In genomic region chr5:132877938-132878337, GRCh38 we compare ENCODE assay signal across 13 cellular contexts. TPM values are rescaled to one million over a fixed set of nuclear protein-coding genes. Genes with fewer than 3 reads are reported as not detected.
DNase-seq lines count a peak whose midpoint lies in the region; ATAC-seq, FAIRE-seq and TF ChIP-seq lines count a peak whose summit lies in the region.
"Had no signal": no experiment of that assay in that cellular context is flagged by ENCODE, and none has a peak within 500 bp of the region (broad histone marks: within the 10 kb centered on the region; RNA-seq: fewer than 3 reads in every experiment).

No MANE protein-coding gene starts in this region.

- no peak overlapping the region for H3K14ac ChIP-seq in IMR-90 (replicated peaks; ENCODE audit: low read depth, low read length)

- no peak overlapping the region for H2BK120ac ChIP-seq in IMR-90 (ENCODE audit: low read depth, low read length)

- TF ChIP-seq CTCF in A673 (conservative IDR thresholded peaks at IDR 0.05; ENCODE audit: low read depth, low read length) (no peak), IMR-90 (conservative IDR thresholded peaks at IDR 0.05; ENCODE audit: low read depth, low read length) (no peak), astrocyte (IDR thresholded peaks at IDR 0.05; ENCODE audit: insufficient read depth, low read depth, low read length) (no peak)

- H2AK9ac ChIP-seq in IMR-90 (replicated peaks; ENCODE audit: low read depth, low read length, poor library complexity): no peak overlapping the region

- H4K91ac ChIP-seq in IMR-90 (ENCODE audit: insufficient read depth, low read depth, low read length): no peak overlapping the region

- TF ChIP-seq RAD21 in IMR-90 (IDR thresholded peaks at IDR 0.05; ENCODE audit: low read length): no peak

- TF ChIP-seq POLR2A in IMR-90 (IDR thresholded peaks at IDR 0.05; ENCODE audit: low read depth, low read length): no peak

- H3K56ac ChIP-seq in IMR-90 (ENCODE audit: extremely low read depth, insufficient read depth, low read length): no peak overlapping the region

- H3K9ac ChIP-seq in IMR-90 (ENCODE audit: low read depth, low read length): no peak overlapping the region
- no peak overlapping the region for H3K9ac ChIP-seq in astrocyte (ENCODE audit: low read length)
- H3K9ac ChIP-seq: parathyroid adenoma had no signal

- peaks cover 4 to 42% of the 10 kb centered on the region in 2 experiments for H3K79me1 ChIP-seq in IMR-90 (ENCODE audit: low read depth in 1 of 2, low read length in 2 of 2)

- peaks cover 26% of the 10 kb centered on the region for H3K4me1 Mint-ChIP-seq in astrocyte (ENCODE audit: low read depth, unreplicated experiment)
- H3K4me1 Mint-ChIP-seq: B cell had no signal

- H3K36me3 ChIP-seq in A673 (ENCODE audit: insufficient read depth, low read length, poor library complexity, severe bottlenecking) (peaks cover 40% of the 10 kb centered on the region), IMR-90 (ENCODE audit: control insufficient read depth, insufficient read depth, low read length) (peaks cover 31% of the 10 kb centered on the region), astrocyte (ENCODE audit: insufficient read depth, low read length) (peaks cover 55% of the 10 kb centered on the region)

- no peak overlapping the region for H2AK5ac ChIP-seq in IMR-90 (ENCODE audit: low read depth, low read length)

- no peaks in the 10 kb centered on the region for H3K9me3 Mint-ChIP-seq in astrocyte (ENCODE audit: unreplicated experiment)

- H3K27ac Mint-ChIP-seq in astrocyte (ENCODE audit: unreplicated experiment): peak overlapping the region; percentile 66
- H3K27ac Mint-ChIP-seq: B cell had no signal

- H3K27me3 ChIP-seq in A673 (replicated peaks; ENCODE audit: insufficient read depth, low read depth, low read length, poor library complexity): no peaks in the 10 kb centered on the region
- no peaks in the 10 kb centered on the region for H3K27me3 ChIP-seq in IMR-90 (ENCODE audit: control insufficient read depth, insufficient read depth, low read length)
- H3K27me3 ChIP-seq in astrocyte (ENCODE audit: insufficient read depth, low read length): no peaks in the 10 kb centered on the region

- H3K9me1 ChIP-seq in IMR-90 (ENCODE audit: insufficient read depth, low read length): peaks cover 14% of the 10 kb centered on the region; the same call in 1 of the 2 replicates

- no peak overlapping the region for H3K4me2 ChIP-seq in IMR-90 (ENCODE audit: low read depth, low read length)
- H3K4me2 ChIP-seq in astrocyte (ENCODE audit: low read length): no peak overlapping the region

- H3K4ac ChIP-seq in IMR-90 (ENCODE audit: low read depth, low read length): no peak overlapping the region

- FAIRE-seq in astrocyte (lab: Jason Lieb, UNC): no peak

- intact Hi-C loops in A673 (cut with micrococcal nuclease; ENCODE audit: unreplicated experiment) (no loop called here), IMR-90 (cut with micrococcal nuclease) (no loop called here)

- POLR2A ChIA-PET in A673 (lab: Charles Lee; ENCODE audit: low non-redundant PET): no interaction called here
- POLR2A ChIA-PET in IMR-90 (lab: Charles Lee; ENCODE audit: unreplicated experiment): no interaction called here

- peaks cover 10% of the 10 kb centered on the region for H4K20me1 ChIP-seq in IMR-90 (ENCODE audit: insufficient read depth, low read length)
- peaks cover 33% of the 10 kb centered on the region for H4K20me1 ChIP-seq in astrocyte (ENCODE audit: insufficient read depth, low read length)

- in situ Hi-C loops in IMR-90 (cut with MboI; ENCODE audit: low sequenced_read_pairs): no loop called here

- no TSS peak for BruUV-seq in A673 (replicated peaks; lab: Mats Ljungman, UMichigan)
- BruUV-seq in IMR-90 (replicated peaks; lab: Mats Ljungman, UMichigan): no TSS peak

- no peak overlapping the region for H3K18ac ChIP-seq in IMR-90 (ENCODE audit: low read depth, low read length)

- no peak overlapping the region for H3K23ac ChIP-seq in IMR-90 (ENCODE audit: low read depth, low read length)

- H2BK15ac ChIP-seq in IMR-90 (ENCODE audit: low read depth, low read length): no peak overlapping the region

- H3K4me3 Mint-ChIP-seq in astrocyte (ENCODE audit: unreplicated experiment): no peak overlapping the region
- H3K4me3 Mint-ChIP-seq: B cell had no signal

- H3K79me2 ChIP-seq in astrocyte (ENCODE audit: insufficient read depth, low read length): peaks cover 11% of the 10 kb centered on the region
- H3K79me2 ChIP-seq: parathyroid adenoma had no signal

- no peak overlapping the region for H2BK5ac ChIP-seq in IMR-90 (ENCODE audit: low read depth, low read length, poor library complexity, severe bottlenecking)

- DNase-seq in A673 (ENCODE audit: low spot score) (peak; percentile 31), IMR-90 (peak; percentile 82), astrocyte (ENCODE audit: low read depth) (peak; percentile 65), left lobe of liver (ENCODE audit: low spot score) (no peak), ecto neural progenitor cell (ENCODE audit: low spot score) (no peak)
- no peak for DNase-seq in activated CD4-positive, CD25-positive, alpha-beta regulatory T cell treated with anti-CD3 and anti-CD28 coated beads, Interleukin-2, amount 50 U/mL, for 72 hours
- DNase-seq: NCI-H1930, SW 1271 had no signal

- H4K8ac ChIP-seq in IMR-90 (ENCODE audit: low read depth in 2 of 2, low read length in 2 of 2): no peak overlapping the region

- ATAC-seq in IMR-90 (ENCODE audit: low read depth): peak; percentile 82
- ATAC-seq in left lobe of liver: peak; percentile 27
- ATAC-seq in GM19463 (IDR thresholded peaks at IDR 0.05; ENCODE audit: unreplicated experiment): no peak
- ATAC-seq in HG02852 (IDR thresholded peaks at IDR 0.05; ENCODE audit: unreplicated experiment): no peak

- CTCF ChIA-PET in A673 (lab: Charles Lee) (no interaction called here), IMR-90 (lab: Yijun Ruan, JAX) (interaction anchor here (0.5 to 1.6 kb wide), 4 partner anchors 38 to 64 kb away, joined by 3 to 5 read pairs (median 3); no protein-coding TSS in a partner anchor)

- H3K9me3 ChIP-seq in A673 (ENCODE audit: low read depth, low read length, poor library complexity, severe bottlenecking) (no peaks in the 10 kb centered on the region), IMR-90 (ENCODE audit: control insufficient read depth, insufficient read depth, low read length) (no peaks in the 10 kb centered on the region), astrocyte (ENCODE audit: insufficient read depth, low read depth, low read length) (no peaks in the 10 kb centered on the region)

- H2AFZ ChIP-seq in IMR-90 (replicated peaks; ENCODE audit: low read length, poor library complexity) (no peak overlapping the region), astrocyte (ENCODE audit: low read depth, low read length) (no peak overlapping the region)
- H2AFZ ChIP-seq: parathyroid adenoma had no signal

- WGBS in IMR-90 (ENCODE audit: extremely low coverage in 2 of 2, insufficient read length in 1 of 2), 2 experiments: no CpG with 5 or more reads among the region's 3 CpGs

- no peaks in the 10 kb centered on the region for H3K4me1 ChIP-seq in A673 (ENCODE audit: insufficient read depth, low read length, poor library complexity, severe bottlenecking)
- peaks cover 3% of the 10 kb centered on the region; the same call in 1 of the 2 replicates for H3K4me1 ChIP-seq in IMR-90 (ENCODE audit: control insufficient read depth, insufficient read depth, low read length)
- peaks cover 11% of the 10 kb centered on the region for H3K4me1 ChIP-seq in astrocyte (ENCODE audit: insufficient read depth, low read length)
- H3K4me1 ChIP-seq: parathyroid adenoma had no signal

- dilution Hi-C loops in IMR-90 (cut with HindIII; ENCODE audit: low sequenced_read_pairs, unreplicated experiment): no loop called here

- H2BK20ac ChIP-seq in IMR-90 (ENCODE audit: low read depth, low read length): no peak overlapping the region

- no peak overlapping the region for H3K27ac ChIP-seq in A673 (ENCODE audit: low read depth, low read length, poor library complexity, severe bottlenecking)
- H3K27ac ChIP-seq in IMR-90 (ENCODE audit: insufficient read depth, low read length): no peak overlapping the region
- H3K27ac ChIP-seq in astrocyte (ENCODE audit: low read depth, low read length): no peak overlapping the region
- H3K27ac ChIP-seq: coronary artery, parathyroid adenoma had no signal

- H3K36me3 Mint-ChIP-seq in astrocyte (ENCODE audit: low read depth, unreplicated experiment): peaks cover 23% of the 10 kb centered on the region

- H4K5ac ChIP-seq in IMR-90 (ENCODE audit: low read depth, low read length): no peak overlapping the region

- H3K27me3 Mint-ChIP-seq in astrocyte (ENCODE audit: low read depth, unreplicated experiment): no peaks in the 10 kb centered on the region
- H3K27me3 Mint-ChIP-seq: B cell had no signal

- H3K4me3 ChIP-seq in A673 (ENCODE audit: low read depth, low read length, poor library complexity, severe bottlenecking) (no peak overlapping the region), IMR-90 (ENCODE audit: insufficient read depth, low read depth, low read length) (no peak overlapping the region), astrocyte (ENCODE audit: insufficient read depth, low read depth, low read length) (no peak overlapping the region)
- H3K4me3 ChIP-seq: coronary artery had no signal

TF ChIP-seq in IMR-90, 13 proteins besides CTCF, POLR2A, EP300 and RAD21 (continues in another document):
- no peak for TF ChIP-seq MAZ (IDR thresholded peaks at IDR 0.05; ENCODE audit: borderline replicate concordance, low read depth, low read length)

RNA-seq across cellular contexts. Expression of gene LEAP2, which starts 4.5 kb away (rescaled TPM):
- total RNA-seq in A673 (2021) (2.9 and 4.0 TPM in 2 replicates), IMR-90 (2012; rRNA removed) (under 0.01 TPM in 2 replicates), astrocyte (0.27 and 0.31 TPM in 2 replicates), left lobe of liver (168 TPM)
- 0.23 and 0.36 TPM in 2 replicates for polyA plus RNA-seq in IMR-90 (2012; rRNA removed)
- 0.04 and 0.10 TPM in 2 replicates for polyA plus RNA-seq in IMR-90 (2012; cell fraction: cytosol; rRNA removed)
- 0.55 and 3.5 TPM in 2 replicates for polyA plus RNA-seq in IMR-90 (2012; cell fraction: nucleus; rRNA removed; ENCODE audit: low replicate concordance)

RNA-seq across cellular contexts. Expression of gene UQCRQ, which starts 11.5 kb away (rescaled TPM):
- total RNA-seq in A673 (2021) (542 and 564 TPM in 2 replicates), IMR-90 (2012; rRNA removed) (69.7 and 73.7 TPM in 2 replicates), astrocyte (382 and 409 TPM in 2 replicates), left lobe of liver (727 TPM)
- 292 and 406 TPM in 2 replicates for polyA plus RNA-seq in IMR-90 (2012; rRNA removed)
- polyA plus RNA-seq in IMR-90 (2012; cell fraction: cytosol; rRNA removed): 213 and 412 TPM in 2 replicates
- polyA plus RNA-seq in IMR-90 (2012; cell fraction: nucleus; rRNA removed; ENCODE audit: low replicate concordance): 72.8 and 108 TPM in 2 replicates

RNA-seq across cellular contexts. Expression of gene GDF9, which starts 11.7 kb away (rescaled TPM):
- 0.32 and 1.1 TPM in 2 replicates for total RNA-seq in A673 (2021)
- 0.18 and 0.28 TPM in 2 replicates for total RNA-seq in IMR-90 (2012; rRNA removed)
- 0.16 and 0.21 TPM in 2 replicates for polyA plus RNA-seq in IMR-90 (2012; rRNA removed)
- polyA plus RNA-seq in IMR-90 (2012; cell fraction: cytosol; rRNA removed): 0.01 and 0.02 TPM in 2 replicates
- 0.14 and 0.57 TPM in 2 replicates for polyA plus RNA-seq in IMR-90 (2012; cell fraction: nucleus; rRNA removed; ENCODE audit: low replicate concordance)
- 0.34 and 0.46 TPM in 2 replicates for total RNA-seq in astrocyte
- 0.15 TPM for total RNA-seq in left lobe of liver

RNA-seq across cellular contexts. Expression of gene SHROOM1, which starts 47.5 kb away (rescaled TPM):
- 0.28 and 0.54 TPM in 2 replicates for total RNA-seq in A673 (2021)
- total RNA-seq in IMR-90 (2012; rRNA removed): 1.4 and 2.5 TPM in 2 replicates
- 6.3 and 8.8 TPM in 2 replicates for polyA plus RNA-seq in IMR-90 (2012; rRNA removed)
- polyA plus RNA-seq in IMR-90 (2012; cell fraction: cytosol; rRNA removed): 4.1 and 9.0 TPM in 2 replicates
- polyA plus RNA-seq in IMR-90 (2012; cell fraction: nucleus; rRNA removed; ENCODE audit: low replicate concordance): 28.6 and 53.5 TPM in 2 replicates
- 5.0 TPM in 2 replicates for total RNA-seq in astrocyte
- 41.3 TPM for total RNA-seq in left lobe of liver

Comparison
In these comparisons a context has a peak if more than half of its experiments do, and no peak if none do; other contexts are left out.
1. DNase-seq: peak in A673 (single experiment), IMR-90 (single experiment) and astrocyte (single experiment); none in left lobe of liver (single experiment), activated CD4-positive, CD25-positive, alpha-beta regulatory T cell treated with anti-CD3 and anti-CD28 coated beads, Interleukin-2, amount 50 U/mL, for 72 hours (single experiment) and ecto neural progenitor cell (single experiment).
2. ATAC-seq: peak in IMR-90 (single experiment) and left lobe of liver (single experiment); none in GM19463 (single experiment) and HG02852 (single experiment).
3. RNA of gene LEAP2, which starts 4.5 kb away (total RNA-seq): 168 TPM in left lobe of liver (single experiment); 2.9 to 4.0 TPM in A673, 0.27 to 0.31 TPM in astrocyte and under 0.01 TPM in IMR-90; every median in the first group is over 10 times any median in the second.